2 cellular contexts compared by ENCODE assay signal in the genomic region with DNA sequence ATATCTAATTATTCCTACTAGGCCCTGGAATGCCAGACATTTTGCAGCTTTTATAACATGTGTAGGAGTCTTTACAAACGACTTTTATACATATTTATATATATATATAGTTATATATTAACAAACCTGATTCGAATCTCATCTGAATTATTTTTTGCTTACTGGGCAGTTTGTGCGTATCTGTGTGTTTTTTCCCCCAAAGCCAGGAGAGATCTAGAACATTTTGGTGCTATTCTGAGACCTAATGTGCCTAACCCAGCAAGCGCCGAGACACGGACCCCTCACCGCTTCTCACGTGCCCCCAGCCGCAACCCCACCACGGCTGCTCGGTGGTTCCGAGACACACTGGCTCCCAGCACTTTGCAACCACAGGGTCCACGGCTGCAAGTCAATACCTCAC.
TF ChIP-seq lines count a peak whose summit lies in the region.

No MANE protein-coding gene starts in this region.

TF ChIP-seq in GM23338, 12 proteins besides CTCF, POLR2A, EP300 and RAD21 (continues in another document):
- TF ChIP-seq POLR2AphosphoS5 (IDR thresholded peaks at IDR 0.05; ENCODE audit: low read depth), result no peak
- TF ChIP-seq, protein P1, sequence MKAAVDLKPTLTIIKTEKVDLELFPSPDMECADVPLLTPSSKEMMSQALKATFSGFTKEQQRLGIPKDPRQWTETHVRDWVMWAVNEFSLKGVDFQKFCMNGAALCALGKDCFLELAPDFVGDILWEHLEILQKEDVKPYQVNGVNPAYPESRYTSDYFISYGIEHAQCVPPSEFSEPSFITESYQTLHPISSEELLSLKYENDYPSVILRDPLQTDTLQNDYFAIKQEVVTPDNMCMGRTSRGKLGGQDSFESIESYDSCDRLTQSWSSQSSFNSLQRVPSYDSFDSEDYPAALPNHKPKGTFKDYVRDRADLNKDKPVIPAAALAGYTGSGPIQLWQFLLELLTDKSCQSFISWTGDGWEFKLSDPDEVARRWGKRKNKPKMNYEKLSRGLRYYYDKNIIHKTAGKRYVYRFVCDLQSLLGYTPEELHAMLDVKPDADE (IDR thresholded peaks at IDR 0.05), result no peak
- TF ChIP-seq REST (IDR thresholded peaks at IDR 0.05; ENCODE audit: unreplicated experiment), result no peak
- no peak for TF ChIP-seq ZNF114 (CRISPR knock-in tag; IDR thresholded peaks at IDR 0.05)
- TF ChIP-seq EZH2 (IDR thresholded peaks at IDR 0.05; ENCODE audit: low read depth, unreplicated experiment), result no peak
- TF ChIP-seq ZNF331 (CRISPR knock-in tag; IDR thresholded peaks at IDR 0.05; ENCODE audit: low read depth), result no peak
- TF ChIP-seq, protein P2, sequence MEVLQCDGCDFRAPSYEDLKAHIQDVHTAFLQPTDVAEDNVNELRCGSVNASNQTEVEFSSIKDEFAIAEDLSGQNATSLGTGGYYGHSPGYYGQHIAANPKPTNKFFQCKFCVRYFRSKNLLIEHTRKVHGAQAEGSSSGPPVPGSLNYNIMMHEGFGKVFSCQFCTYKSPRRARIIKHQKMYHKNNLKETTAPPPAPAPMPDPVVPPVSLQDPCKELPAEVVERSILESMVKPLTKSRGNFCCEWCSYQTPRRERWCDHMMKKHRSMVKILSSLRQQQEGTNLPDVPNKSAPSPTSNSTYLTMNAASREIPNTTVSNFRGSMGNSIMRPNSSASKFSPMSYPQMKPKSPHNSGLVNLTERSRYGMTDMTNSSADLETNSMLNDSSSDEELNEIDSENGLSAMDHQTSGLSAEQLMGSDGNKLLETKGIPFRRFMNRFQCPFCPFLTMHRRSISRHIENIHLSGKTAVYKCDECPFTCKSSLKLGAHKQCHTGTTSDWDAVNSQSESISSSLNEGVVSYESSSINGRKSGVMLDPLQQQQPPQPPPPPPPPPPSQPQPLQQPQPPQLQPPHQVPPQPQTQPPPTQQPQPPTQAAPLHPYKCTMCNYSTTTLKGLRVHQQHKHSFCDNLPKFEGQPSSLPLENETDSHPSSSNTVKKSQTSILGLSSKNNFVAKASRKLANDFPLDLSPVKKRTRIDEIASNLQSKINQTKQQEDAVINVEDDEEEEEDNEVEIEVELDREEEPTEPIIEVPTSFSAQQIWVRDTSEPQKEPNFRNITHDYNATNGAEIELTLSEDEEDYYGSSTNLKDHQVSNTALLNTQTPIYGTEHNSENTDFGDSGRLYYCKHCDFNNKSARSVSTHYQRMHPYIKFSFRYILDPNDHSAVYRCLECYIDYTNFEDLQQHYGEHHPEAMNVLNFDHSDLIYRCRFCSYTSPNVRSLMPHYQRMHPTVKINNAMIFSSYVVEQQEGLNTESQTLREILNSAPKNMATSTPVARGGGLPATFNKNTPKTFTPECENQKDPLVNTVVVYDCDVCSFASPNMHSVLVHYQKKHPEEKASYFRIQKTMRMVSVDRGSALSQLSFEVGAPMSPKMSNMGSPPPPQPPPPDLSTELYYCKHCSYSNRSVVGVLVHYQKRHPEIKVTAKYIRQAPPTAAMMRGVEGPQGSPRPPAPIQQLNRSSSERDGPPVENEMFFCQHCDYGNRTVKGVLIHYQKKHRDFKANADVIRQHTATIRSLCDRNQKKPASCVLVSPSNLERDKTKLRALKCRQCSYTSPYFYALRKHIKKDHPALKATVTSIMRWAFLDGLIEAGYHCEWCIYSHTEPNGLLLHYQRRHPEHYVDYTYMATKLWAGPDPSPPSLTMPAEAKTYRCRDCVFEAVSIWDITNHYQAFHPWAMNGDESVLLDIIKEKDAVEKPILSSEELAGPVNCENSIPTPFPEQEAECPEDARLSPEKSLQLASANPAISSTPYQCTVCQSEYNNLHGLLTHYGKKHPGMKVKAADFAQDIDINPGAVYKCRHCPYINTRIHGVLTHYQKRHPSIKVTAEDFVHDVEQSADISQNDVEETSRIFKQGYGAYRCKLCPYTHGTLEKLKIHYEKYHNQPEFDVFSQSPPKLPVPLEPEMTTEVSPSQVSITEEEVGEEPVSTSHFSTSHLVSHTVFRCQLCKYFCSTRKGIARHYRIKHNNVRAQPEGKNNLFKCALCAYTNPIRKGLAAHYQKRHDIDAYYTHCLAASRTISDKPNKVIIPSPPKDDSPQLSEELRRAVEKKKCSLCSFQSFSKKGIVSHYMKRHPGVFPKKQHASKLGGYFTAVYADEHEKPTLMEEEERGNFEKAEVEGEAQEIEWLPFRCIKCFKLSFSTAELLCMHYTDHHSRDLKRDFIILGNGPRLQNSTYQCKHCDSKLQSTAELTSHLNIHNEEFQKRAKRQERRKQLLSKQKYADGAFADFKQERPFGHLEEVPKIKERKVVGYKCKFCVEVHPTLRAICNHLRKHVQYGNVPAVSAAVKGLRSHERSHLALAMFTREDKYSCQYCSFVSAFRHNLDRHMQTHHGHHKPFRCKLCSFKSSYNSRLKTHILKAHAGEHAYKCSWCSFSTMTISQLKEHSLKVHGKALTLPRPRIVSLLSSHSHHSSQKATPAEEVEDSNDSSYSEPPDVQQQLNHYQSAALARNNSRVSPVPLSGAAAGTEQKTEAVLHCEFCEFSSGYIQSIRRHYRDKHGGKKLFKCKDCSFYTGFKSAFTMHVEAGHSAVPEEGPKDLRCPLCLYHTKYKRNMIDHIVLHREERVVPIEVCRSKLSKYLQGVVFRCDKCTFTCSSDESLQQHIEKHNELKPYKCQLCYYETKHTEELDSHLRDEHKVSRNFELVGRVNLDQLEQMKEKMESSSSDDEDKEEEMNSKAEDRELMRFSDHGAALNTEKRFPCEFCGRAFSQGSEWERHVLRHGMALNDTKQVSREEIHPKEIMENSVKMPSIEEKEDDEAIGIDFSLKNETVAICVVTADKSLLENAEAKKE (CRISPR knock-in tag; IDR thresholded peaks at IDR 0.05), result no peak
- no peak for TF ChIP-seq STAT1 (IDR thresholded peaks at IDR 0.05; ENCODE audit: unreplicated experiment)
- TF ChIP-seq CREB1 (CRISPR knock-in tag; IDR thresholded peaks at IDR 0.05; ENCODE audit: low read depth), result no peak
- TF ChIP-seq NANOG (IDR thresholded peaks at IDR 0.05; ENCODE audit: borderline replicate concordance), result no peak

TF ChIP-seq in H1, 55 proteins besides CTCF, POLR2A, EP300 and RAD21:
- peak; percentile 42; the same call in 1 of the 2 replicates for TF ChIP-seq MAFK (IDR thresholded peaks at IDR 0.05; ENCODE audit: low read depth, low read length)
- no peak for TF ChIP-seq ZNF274 (IDR thresholded peaks at IDR 0.05; ENCODE audit: borderline replicate concordance, extremely low read depth, low read length)
